9 cellular contexts compared by ENCODE assay signal in the genomic region with DNA sequence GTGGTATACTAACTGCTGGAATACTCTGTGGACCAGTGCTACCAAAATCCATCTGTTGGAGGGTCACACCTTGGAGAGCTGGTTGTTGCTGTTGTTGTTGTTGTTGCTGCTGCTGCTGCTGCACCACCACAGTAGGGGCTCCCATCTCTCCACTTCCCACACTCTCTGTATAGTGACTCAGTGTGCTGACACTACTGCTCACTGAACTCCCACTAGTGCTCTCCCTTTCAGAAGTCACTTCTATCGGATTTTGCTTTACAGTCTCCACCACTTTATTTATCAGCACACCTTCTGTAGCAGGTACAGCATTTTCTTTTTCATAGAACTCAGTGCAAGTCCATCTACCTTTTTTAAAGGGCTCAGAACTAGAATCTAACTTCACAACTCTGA. TPM values are rescaled to one million over a fixed set of nuclear protein-coding genes. Genes with fewer than 3 reads are reported as not detected.
DNase-seq lines count a peak whose midpoint lies in the region; ATAC-seq, FAIRE-seq and TF ChIP-seq lines count a peak whose summit lies in the region.
"Had no signal": no experiment of that assay in that cellular context is flagged by ENCODE, and none has a peak within 500 bp of the region (broad histone marks: within the 10 kb centered on the region; RNA-seq: fewer than 3 reads in every experiment).

No MANE protein-coding gene starts in this region.

- H3K4me3 ChIP-seq in A549 (no peak overlapping the region), GM23248 (peak overlapping the region; percentile 82), mammary epithelial cell (replicated peaks in 1 of 3; ENCODE audit: insufficient read depth in 1 of 3, low read depth in 2 of 3, low read length in 3 of 3) (no peak overlapping the region)

- no peak for FAIRE-seq in A549 (lab: Jason Lieb, UNC)

- H3K9me2 ChIP-seq in GM23248 (ENCODE audit: insufficient read depth) = no peaks in the 10 kb centered on the region

- peaks cover 14% of the 10 kb centered on the region for H3F3A ChIP-seq in GM23248 (ENCODE audit: insufficient read depth)

- H3K27ac ChIP-seq in A549 (peak overlapping the region in 1 of 2 experiments; percentile 100; a peak in 2 of 6 replicates), GM23248 (no peak overlapping the region), mammary epithelial cell (ENCODE audit: insufficient read depth, low read depth, low read length) (no peak overlapping the region)

- no peak for TF ChIP-seq RAD21 in A549 (conservative IDR thresholded peaks at IDR 0.05 in 1 of 2, IDR thresholded peaks at IDR 0.05 in 1 of 2)

- DNase-seq in A549 (ENCODE audit: low read depth in 1 of 2, low spot score in 1 of 2) = no peak
- peak; percentile 51 for DNase-seq in GM23248
- no peak for DNase-seq in mammary epithelial cell
- peak; percentile 26 for DNase-seq in mesenteric fat pad (ENCODE audit: low spot score)
- DNase-seq in inferior parietal cortex (ENCODE audit: extremely low spot score) = no peak
- no peak for DNase-seq in NCI-H1930 (lab: John Stamatoyannopoulos, UW)
- DNase-seq in SKM-1 (lab: John Stamatoyannopoulos, UW; ENCODE audit: unreplicated experiment) = no peak

- H3K27me3 ChIP-seq in GM23248 (replicated peaks; ENCODE audit: insufficient read depth) (no peaks in the 10 kb centered on the region), mammary epithelial cell (ENCODE audit: insufficient read depth, low read length) (no peaks in the 10 kb centered on the region)

- H4K20me1 ChIP-seq in GM23248 (ENCODE audit: insufficient read depth) = no peaks in the 10 kb centered on the region
- no peaks in the 10 kb centered on the region for H4K20me1 ChIP-seq in mammary epithelial cell (ENCODE audit: insufficient read depth, low read length)

- TF ChIP-seq POLR2A in A549 (IDR thresholded peaks at IDR 0.05; ENCODE audit: low read length) = no peak

- intact Hi-C loops in mammary epithelial cell (cut with micrococcal nuclease) = loop anchor here (10.0 kb wide), 1 partner anchor 400 kb away; no protein-coding TSS in a partner anchor

- H3K9me3 ChIP-seq in A549 (no peaks in the 10 kb centered on the region), GM23248 (ENCODE audit: low read depth) (no peaks in the 10 kb centered on the region), mammary epithelial cell (replicated peaks; ENCODE audit: insufficient read depth, low read length) (no peaks in the 10 kb centered on the region)

- WGBS in A549 (ENCODE audit: missing lambda C conversion rate) = 77% methylated on average over 1 of the region's 1 CpG
- WGBS in GM23248 (ENCODE audit: low coverage in 1 of 2, low lambda C conversion rate in 2 of 2, missing lambda C conversion rate in 2 of 2), 2 experiments = 6 to 11% methylated on average over 1 of the region's 1 CpG
- WGBS in mammary epithelial cell (ENCODE audit: low coverage, missing lambda C conversion rate) = no CpG with 5 or more reads among the region's 1 CpG

- no peak for ATAC-seq in A549
- ATAC-seq in HG02798 (IDR thresholded peaks at IDR 0.05; ENCODE audit: poor library complexity, unreplicated experiment) = no peak
- ATAC-seq: Right ventricle myocardium inferior had no signal

- H3K36me3 ChIP-seq in GM23248 (ENCODE audit: low read depth) = no peaks in the 10 kb centered on the region; the same call in 1 of the 2 replicates
- no peaks in the 10 kb centered on the region for H3K36me3 ChIP-seq in mammary epithelial cell (ENCODE audit: insufficient read depth, low read length)

- POLR2A ChIA-PET in A549 (lab: Yijun Ruan, JAX) = interaction anchor here (1.1 to 1.3 kb wide), 2 partner anchors 9 to 52 kb away, joined by 3 to 7 read pairs; no protein-coding TSS in a partner anchor

- H3K4me1 ChIP-seq in A549 (peaks cover 56% of the 10 kb centered on the region), GM23248 (ENCODE audit: insufficient read depth) (peaks cover 60% of the 10 kb centered on the region), mammary epithelial cell (ENCODE audit: insufficient read depth, low read length) (peaks cover 44% of the 10 kb centered on the region)

- CTCF ChIA-PET in A549 (lab: Yijun Ruan, JAX) = interaction anchor here (0.8 to 2.2 kb wide), 3 partner anchors 91 to 301 kb away, joined by 3 to 11 read pairs (median 5); no protein-coding TSS in a partner anchor
- CTCF ChIA-PET in mammary epithelial cell (lab: Charles Lee; ENCODE audit: low non-redundant PET) = interaction anchor here (0.7 kb wide), 1 partner anchor 164 kb away, joined by 3 read pairs; no protein-coding TSS in a partner anchor

- H2AFZ ChIP-seq in GM23248 (no peak overlapping the region), mammary epithelial cell (ENCODE audit: low read depth, low read length) (no peak overlapping the region)

- dilution Hi-C loops in mammary epithelial cell (cut with HindIII; ENCODE audit: low sequenced_read_pairs) = no loop called here

- in situ Hi-C loops in GM23248 (cut with MboI) = no loop called here
- in situ Hi-C loops in mammary epithelial cell (cut with MboI; ENCODE audit: low sequenced_read_pairs in 2 of 2) = no loop called here

- no peak for TF ChIP-seq EP300 in A549 (IDR thresholded peaks at IDR 0.05)

- peak overlapping the region; percentile 86 for H3K4me2 ChIP-seq in A549
- H3K4me2 ChIP-seq in GM23248 (ENCODE audit: unreplicated experiment) = peak overlapping the region; percentile 82
- H3K4me2 ChIP-seq in mammary epithelial cell (ENCODE audit: insufficient read depth, low read depth, low read length) = peak overlapping the region; percentile 99

- TSS peak; percentile 8 for BruUV-seq in mammary epithelial cell (replicated peaks; lab: Mats Ljungman, UMichigan)

- TF ChIP-seq CTCF in A549 (IDR thresholded peaks at IDR 0.05) (no peak), mammary epithelial cell (conservative IDR thresholded peaks at IDR 0.05 in 1 of 2, IDR thresholded peaks at IDR 0.05 in 1 of 2; ENCODE audit: extremely low read depth in 1 of 2, insufficient read depth in 1 of 2, low read depth in 1 of 2, low read length in 2 of 2) (no peak)

- peak overlapping the region; percentile 92 for H3K9ac ChIP-seq in GM23248
- H3K9ac ChIP-seq in mammary epithelial cell (ENCODE audit: insufficient read depth, low read length) = no peak overlapping the region

- peaks cover 68% of the 10 kb centered on the region for H3K79me2 ChIP-seq in GM23248 (ENCODE audit: insufficient read depth)
- peaks cover 68% of the 10 kb centered on the region for H3K79me2 ChIP-seq in mammary epithelial cell (ENCODE audit: insufficient read depth, low read length)

TF ChIP-seq in A549, 52 proteins besides CTCF, POLR2A, EP300 and RAD21:
- TF ChIP-seq KDM5A (IDR thresholded peaks at IDR 0.05) = no peak
- TF ChIP-seq CBX8 (IDR thresholded peaks at IDR 0.05) = no peak
- TF ChIP-seq HDAC2 (IDR thresholded peaks at IDR 0.05) = no peak
- TF ChIP-seq CBX2 (IDR thresholded peaks at IDR 0.05; ENCODE audit: borderline replicate concordance, low read depth) = no peak
- TF ChIP-seq JUN (IDR thresholded peaks at IDR 0.05) = no peak
- no peak for TF ChIP-seq CHD4 (IDR thresholded peaks at IDR 0.05; ENCODE audit: borderline replicate concordance)
- no peak for TF ChIP-seq SMC3 (IDR thresholded peaks at IDR 0.05)
- no peak for TF ChIP-seq FOSB (CRISPR knock-in tag; IDR thresholded peaks at IDR 0.05)
- no peak for TF ChIP-seq MYC (IDR thresholded peaks at IDR 0.05; ENCODE audit: borderline replicate concordance, low read length)
- no peak for TF ChIP-seq JUNB (IDR thresholded peaks at IDR 0.05)
- TF ChIP-seq HOXA7 (CRISPR knock-in tag; IDR thresholded peaks at IDR 0.05) = no peak
- TF ChIP-seq ZNF302 (CRISPR knock-in tag; IDR thresholded peaks at IDR 0.05) = no peak
- TF ChIP-seq, protein P1, sequence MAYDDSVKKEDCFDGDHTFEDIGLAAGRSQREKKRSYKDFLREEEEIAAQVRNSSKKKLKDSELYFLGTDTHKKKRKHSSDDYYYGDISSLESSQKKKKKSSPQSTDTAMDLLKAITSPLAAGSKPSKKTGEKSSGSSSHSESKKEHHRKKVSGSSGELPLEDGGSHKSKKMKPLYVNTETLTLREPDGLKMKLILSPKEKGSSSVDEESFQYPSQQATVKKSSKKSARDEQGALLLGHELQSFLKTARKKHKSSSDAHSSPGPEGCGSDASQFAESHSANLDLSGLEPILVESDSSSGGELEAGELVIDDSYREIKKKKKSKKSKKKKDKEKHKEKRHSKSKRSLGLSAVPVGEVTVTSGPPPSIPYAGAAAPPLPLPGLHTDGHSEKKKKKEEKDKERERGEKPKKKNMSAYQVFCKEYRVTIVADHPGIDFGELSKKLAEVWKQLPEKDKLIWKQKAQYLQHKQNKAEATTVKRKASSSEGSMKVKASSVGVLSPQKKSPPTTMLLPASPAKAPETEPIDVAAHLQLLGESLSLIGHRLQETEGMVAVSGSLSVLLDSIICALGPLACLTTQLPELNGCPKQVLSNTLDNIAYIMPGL (CRISPR knock-in tag; IDR thresholded peaks at IDR 0.05; ENCODE audit: borderline replicate concordance) = no peak
- TF ChIP-seq, protein P2, sequence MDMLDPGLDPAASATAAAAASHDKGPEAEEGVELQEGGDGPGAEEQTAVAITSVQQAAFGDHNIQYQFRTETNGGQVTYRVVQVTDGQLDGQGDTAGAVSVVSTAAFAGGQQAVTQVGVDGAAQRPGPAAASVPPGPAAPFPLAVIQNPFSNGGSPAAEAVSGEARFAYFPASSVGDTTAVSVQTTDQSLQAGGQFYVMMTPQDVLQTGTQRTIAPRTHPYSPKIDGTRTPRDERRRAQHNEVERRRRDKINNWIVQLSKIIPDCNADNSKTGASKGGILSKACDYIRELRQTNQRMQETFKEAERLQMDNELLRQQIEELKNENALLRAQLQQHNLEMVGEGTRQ (IDR thresholded peaks at IDR 0.05) = no peak
- no peak for TF ChIP-seq ZC3H11A (IDR thresholded peaks at IDR 0.05)
- TF ChIP-seq ZFP36 (IDR thresholded peaks at IDR 0.05; ENCODE audit: borderline replicate concordance, partially characterized antibody) = no peak
- TF ChIP-seq HOXB13 (CRISPR knock-in tag; IDR thresholded peaks at IDR 0.05; ENCODE audit: low read depth) = no peak

RNA-seq across cellular contexts. Expression of a gene that starts 1.7 kb away (rescaled TPM):
- polyA plus RNA-seq in A549 (2011; rRNA removed) = 176 and 196 TPM in 2 replicates
- polyA plus RNA-seq in A549 (2012; cell fraction: cytosol; rRNA removed) = 62.7 and 70.0 TPM in 2 replicates
- polyA plus RNA-seq in A549 (2012; cell fraction: nucleus; rRNA removed) = 48.0 and 67.9 TPM in 2 replicates
- 52.3 to 73.7 TPM (median 66.8 TPM) in 3 replicates for polyA plus RNA-seq in A549 (2017; fragmentation: RNase III; extraction: RNeasy Plus Mini Kit Qiagen cat#74134 plus additional on column Dnase treatment)
- 100 and 122 TPM in 2 replicates for polyA minus RNA-seq in A549 (2011; rRNA and poly(A)+ RNA removed)
- total RNA-seq in GM23248 (2014; rRNA removed; shearing (Covaris generic)) = 59.2 and 60.6 TPM in 2 replicates
- polyA plus RNA-seq in GM23248 (2016; fragmentation: Nextera tagmentation; extraction: Ambion mirVana) = 30.5 and 31.3 TPM in 2 replicates
- 100 to 1,000 TPM in 1 of 2 donors, 10 to 100 TPM in 1; 73.3 to 103 TPM for total RNA-seq in mammary epithelial cell
- 85.6 TPM for polyA plus RNA-seq in mammary epithelial cell
- 81.2 TPM for polyA minus RNA-seq in mammary epithelial cell
- total RNA-seq in mesenteric fat pad = 82.0 TPM

Comparison
In these comparisons a context has a peak if more than half of its experiments do, and no peak if none do; other contexts are left out.
1. DNase-seq: peak in GM23248 (single experiment) and mesenteric fat pad (single experiment); none in A549 (0 of 2), mammary epithelial cell (single experiment), inferior parietal cortex (single experiment), NCI-H1930 (0 of 2) and SKM-1 (single experiment).
2. Peak in every context shown above with its lines, with median percentiles within 50 percentile points of each other: H3K4me2 ChIP-seq.